ENCODE assay signal across 9 cellular contexts in genomic region chr11:1757861-1758610, GRCh38. TPM values are rescaled to one million over a fixed set of nuclear protein-coding genes. Genes with fewer than 3 reads are reported as not detected.
DNase-seq lines count a peak whose midpoint lies in the region; ATAC-seq and TF ChIP-seq lines count a peak whose summit lies in the region.
"Had no signal": no experiment of that assay in that cellular context is flagged by ENCODE, and none has a peak within 500 bp of the region (broad histone marks: within the 10 kb centered on the region; RNA-seq: fewer than 3 reads in every experiment).

No MANE protein-coding gene starts in this region.

- no peaks in the 10 kb centered on the region for H3K27me3 Mint-ChIP-seq in activated T-cell treated with anti-CD3 and anti-CD28 coated beads, Interleukin-2, amount 50 U/mL, for 72 hours (ENCODE audit: low read depth)
- peaks cover 8 to 9% (median 9%) of the 10 kb centered on the region in 3 donors for H3K27me3 Mint-ChIP-seq in immature natural killer cell (ENCODE audit: low read depth in 3 of 3)
- H3K27me3 Mint-ChIP-seq in stimulated activated naive CD8-positive, alpha-beta T cell treated with anti-CD3 and anti-CD28 coated beads, Interleukin-15, amount 100 ng/mL, for 72 hours: no peaks in the 10 kb centered on the region

- peak; percentile 63 to 70 for DNase-seq in activated T-cell treated with anti-CD3 and anti-CD28 coated beads, Interleukin-2, amount 50 U/mL, for 72 hours
- DNase-seq in immature natural killer cell (peak; percentile 83 to 88 (median 87)), GM19240 (ENCODE audit: insufficient read length, low spot score) (no peak), DMS 273 treated with DMSO at 0.1 percent for 48 hours (lab: John Stamatoyannopoulos, UW) (no peak), AG08395 (ENCODE audit: low spot score) (no peak)
- peak; percentile 47 to 72 for DNase-seq in stimulated activated naive CD8-positive, alpha-beta T cell treated with anti-CD3 and anti-CD28 coated beads, Interleukin-15, amount 100 ng/mL, for 72 hours
- DNase-seq: NCI-H748 treated with DMSO at 0.1 percent for 48 hours had no signal

- H3K4me1 Mint-ChIP-seq in activated T-cell treated with anti-CD3 and anti-CD28 coated beads, Interleukin-2, amount 50 U/mL, for 72 hours (ENCODE audit: low read depth): peaks cover 51% of the 10 kb centered on the region
- peaks cover 83 to 86% of the 10 kb centered on the region in 2 donors for H3K4me1 Mint-ChIP-seq in immature natural killer cell
- peaks cover 90% of the 10 kb centered on the region for H3K4me1 Mint-ChIP-seq in stimulated activated naive CD8-positive, alpha-beta T cell treated with anti-CD3 and anti-CD28 coated beads, Interleukin-15, amount 100 ng/mL, for 72 hours

- H3K36me3 Mint-ChIP-seq in activated T-cell treated with anti-CD3 and anti-CD28 coated beads, Interleukin-2, amount 50 U/mL, for 72 hours (ENCODE audit: insufficient read depth in 2 of 2): no peaks in the 10 kb centered on the region
- H3K36me3 Mint-ChIP-seq in immature natural killer cell: peaks cover 0 to 12% (median 2%) of the 10 kb centered on the region in 3 donors

- H3K9me3 Mint-ChIP-seq in activated T-cell treated with anti-CD3 and anti-CD28 coated beads, Interleukin-2, amount 50 U/mL, for 72 hours: no peaks in the 10 kb centered on the region
- H3K9me3 Mint-ChIP-seq in immature natural killer cell: no peaks in the 10 kb centered on the region
- H3K9me3 Mint-ChIP-seq in stimulated activated naive CD8-positive, alpha-beta T cell treated with anti-CD3 and anti-CD28 coated beads, Interleukin-15, amount 100 ng/mL, for 72 hours: no peaks in the 10 kb centered on the region

- peak overlapping the region; percentile 73 to 78 for H3K4me3 Mint-ChIP-seq in activated T-cell treated with anti-CD3 and anti-CD28 coated beads, Interleukin-2, amount 50 U/mL, for 72 hours
- H3K4me3 Mint-ChIP-seq in immature natural killer cell: peak overlapping the region; percentile 84 to 87 (median 86)
- H3K4me3 Mint-ChIP-seq in stimulated activated naive CD8-positive, alpha-beta T cell treated with anti-CD3 and anti-CD28 coated beads, Interleukin-15, amount 100 ng/mL, for 72 hours: peak overlapping the region; percentile 71 to 90

- H3K27ac Mint-ChIP-seq in activated T-cell treated with anti-CD3 and anti-CD28 coated beads, Interleukin-2, amount 50 U/mL, for 72 hours: no peak overlapping the region
- peak overlapping the region; percentile 90 to 97 (median 94) for H3K27ac Mint-ChIP-seq in immature natural killer cell
- H3K27ac Mint-ChIP-seq in stimulated activated naive CD8-positive, alpha-beta T cell treated with anti-CD3 and anti-CD28 coated beads, Interleukin-15, amount 100 ng/mL, for 72 hours: peak overlapping the region; percentile 91 to 97

- ATAC-seq in activated T-cell treated with anti-CD3 and anti-CD28 coated beads, Interleukin-2, amount 50 U/mL, for 72 hours (replicated peaks in 1 of 2): peak; percentile 75 to 82
- peak; percentile 84 for ATAC-seq in stimulated activated naive CD8-positive, alpha-beta T cell treated with anti-CD3 and anti-CD28 coated beads, Interleukin-15, amount 100 ng/mL, for 72 hours
- ATAC-seq in HG03108 (IDR thresholded peaks at IDR 0.05; ENCODE audit: unreplicated experiment): no peak

TF ChIP-seq in PFSK-1, 5 proteins besides CTCF, POLR2A, EP300 and RAD21:
- 0 out of 2 replicates have a peak, but pooled peaks have one; percentile 26 for TF ChIP-seq TAF1 (IDR thresholded peaks at IDR 0.05; ENCODE audit: borderline replicate concordance, insufficient read depth, low read length)
- no peak for TF ChIP-seq REST (IDR thresholded peaks at IDR 0.05; ENCODE audit: insufficient read depth in 1 of 2, low read depth in 2 of 2, low read length in 2 of 2)

RNA-seq across cellular contexts. Expression of gene CTSD, which starts 5.7 kb away (rescaled TPM):
- polyA plus RNA-seq in PFSK-1 (2012; ENCODE audit: insufficient read length, low read depth): 903 TPM
- 10 to 100 TPM; 56.2 to 66.9 TPM for total RNA-seq in activated T-cell treated with anti-CD3 and anti-CD28 coated beads, Interleukin-2, amount 50 U/mL, for 72 hours
- polyA plus RNA-seq in immature natural killer cell: 100 to 1,000 TPM; 471 to 795 (median 488) TPM

RNA-seq across cellular contexts. Expression of gene IFITM10, which starts 7.6 kb away (rescaled TPM):
- polyA plus RNA-seq in PFSK-1 (2012; ENCODE audit: insufficient read length, low read depth): 2.8 TPM
- total RNA-seq in activated T-cell treated with anti-CD3 and anti-CD28 coated beads, Interleukin-2, amount 50 U/mL, for 72 hours: 1 to 10 TPM in 1 of 2 donors, under 1 TPM in 1; 0.91 to 1.5 TPM
- under 1 TPM; 0.09 to 0.93 (median 0.39) TPM for polyA plus RNA-seq in immature natural killer cell

Comparison
In these comparisons a context has a peak if more than half of its experiments do, and no peak if none do; other contexts are left out.
1. DNase-seq: peak in activated T-cell treated with anti-CD3 and anti-CD28 coated beads, Interleukin-2, amount 50 U/mL, for 72 hours (2 of 2), immature natural killer cell (3 of 3) and stimulated activated naive CD8-positive, alpha-beta T cell treated with anti-CD3 and anti-CD28 coated beads, Interleukin-15, amount 100 ng/mL, for 72 hours (2 of 2); none in GM19240 (single experiment), DMS 273 treated with DMSO at 0.1 percent for 48 hours (single experiment) and AG08395 (single experiment).
2. Peak in every context shown above with its lines, with median percentiles within 50 percentile points of each other: H3K4me3 Mint-ChIP-seq.